Comparison of ENCODE assay signal across 13 cellular contexts in the genomic region with DNA sequence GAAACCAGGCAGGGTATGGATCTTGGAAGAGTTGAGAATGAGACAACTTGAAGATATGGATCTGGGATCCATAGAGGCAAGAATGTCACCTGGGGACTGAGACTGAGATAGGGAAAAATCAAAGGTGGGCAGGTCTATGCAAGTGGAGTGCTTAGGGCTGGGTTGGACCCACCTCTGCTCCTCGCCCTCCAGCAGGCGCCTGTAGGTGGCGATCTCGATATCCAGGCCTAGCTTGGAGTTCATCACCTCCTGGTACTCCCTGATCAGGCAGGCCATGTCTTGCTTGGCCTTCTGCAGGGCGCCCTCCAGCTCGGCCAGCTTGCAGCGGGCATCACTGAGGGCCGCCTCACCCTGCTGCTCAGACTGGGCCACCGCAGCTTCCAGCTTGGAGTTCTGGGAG. TPM values are rescaled to one million over a fixed set of nuclear protein-coding genes. Genes with fewer than 3 reads are reported as not detected.
DNase-seq lines count a peak whose midpoint lies in the region; ATAC-seq, FAIRE-seq and TF ChIP-seq lines count a peak whose summit lies in the region.
"Not testable (repeated sequence)": the region's sequence is repeated elsewhere in the genome, so short reads cannot be mapped to it uniquely, and the experiment has no call there.
"Had no signal": no experiment of that assay in that cellular context is flagged by ENCODE, and none has a peak within 500 bp of the region (broad histone marks: within the 10 kb centered on the region; RNA-seq: fewer than 3 reads in every experiment).

No MANE protein-coding gene starts in this region.

- not testable (repeated sequence) for H3K9me3 Mint-ChIP-seq in activated naive CD8-positive, alpha-beta T cell treated with anti-CD3 and anti-CD28 coated beads, Interleukin-2, amount 50 U/mL, for 24 hours; nephron progenitor cell

- H3K36me3 Mint-ChIP-seq in activated naive CD8-positive, alpha-beta T cell treated with anti-CD3 and anti-CD28 coated beads, Interleukin-2, amount 50 U/mL, for 24 hours (ENCODE audit: low read depth); nephron progenitor cell (ENCODE audit: low read depth): not testable (repeated sequence)

- not testable (repeated sequence) for H3K4me3 ChIP-seq in WERI-Rb-1 (ENCODE audit: low read depth, low read length); fibroblast of the aortic adventitia (ENCODE audit: low read depth, low read length)

- not testable (repeated sequence) for ATAC-seq in activated naive CD8-positive, alpha-beta T cell treated with anti-CD3 and anti-CD28 coated beads, Interleukin-2, amount 50 U/mL, for 24 hours

- FAIRE-seq in D721Med (lab: Jason Lieb, UNC): not testable (repeated sequence)

- not testable (repeated sequence) for H3K27ac Mint-ChIP-seq in activated naive CD8-positive, alpha-beta T cell treated with anti-CD3 and anti-CD28 coated beads, Interleukin-2, amount 50 U/mL, for 24 hours; nephron progenitor cell

- H3K27ac ChIP-seq in WERI-Rb-1: not testable (repeated sequence)

- not testable (repeated sequence) for DNase-seq in D721Med (ENCODE audit: insufficient read length, low spot score); fibroblast of the aortic adventitia (ENCODE audit: low read depth)
- DNase-seq in HEK293T (ENCODE audit: extremely low spot score): peak; percentile 42
- DNase-seq in NCI-H69 (lab: John Stamatoyannopoulos, UW): peak; percentile 42
- peak; percentile 67 for DNase-seq in WERI-Rb-1
- peak; percentile 51 for DNase-seq in activated naive CD8-positive, alpha-beta T cell treated with anti-CD3 and anti-CD28 coated beads, Interleukin-2, amount 50 U/mL, for 24 hours
- DNase-seq in nephron progenitor cell: peak; percentile 45
- peak; percentile 28 for DNase-seq in ureter (ENCODE audit: low spot score)

- CTCF ChIA-PET in HEK293T (lab: Yijun Ruan, JAX): interaction anchor here (0.7 to 1.6 kb wide), 2 partner anchors 9 to 11 kb away, joined by 3 to 9 read pairs; no protein-coding TSS in a partner anchor

- POLR2A ChIA-PET in HEK293T (lab: Yijun Ruan, JAX): not testable (repeated sequence)

- not testable (repeated sequence) for H3K4me1 Mint-ChIP-seq in activated naive CD8-positive, alpha-beta T cell treated with anti-CD3 and anti-CD28 coated beads, Interleukin-2, amount 50 U/mL, for 24 hours; nephron progenitor cell

- not testable (repeated sequence) for H3K4me3 Mint-ChIP-seq in activated naive CD8-positive, alpha-beta T cell treated with anti-CD3 and anti-CD28 coated beads, Interleukin-2, amount 50 U/mL, for 24 hours; nephron progenitor cell

- H3K27me3 Mint-ChIP-seq in activated naive CD8-positive, alpha-beta T cell treated with anti-CD3 and anti-CD28 coated beads, Interleukin-2, amount 50 U/mL, for 24 hours: peaks cover 26% of the 10 kb centered on the region
- H3K27me3 Mint-ChIP-seq in nephron progenitor cell (ENCODE audit: low read depth, poor library complexity): peaks cover 15% of the 10 kb centered on the region

- H3K27me3 ChIP-seq in WERI-Rb-1 (ENCODE audit: insufficient read depth, low read depth, severe bottlenecking): peaks cover 19% of the 10 kb centered on the region

- TF ChIP-seq CTCF in D721Med (IDR thresholded peaks at IDR 0.05; ENCODE audit: insufficient read depth, missing control alignments) (peak; percentile 35), WERI-Rb-1 (IDR thresholded peaks at IDR 0.05; ENCODE audit: low read depth, low read length) (peak; percentile 79), fibroblast of the aortic adventitia (IDR thresholded peaks at IDR 0.05; ENCODE audit: insufficient read depth, low read length) (peak; percentile 18), nephron progenitor cell (IDR thresholded peaks at IDR 0.05) (peak; percentile 44)

- not testable (repeated sequence) for H3K9me3 ChIP-seq in WERI-Rb-1 (ENCODE audit: severe bottlenecking)

- not testable (repeated sequence) for H3K36me3 ChIP-seq in WERI-Rb-1

RNA-seq across cellular contexts. Expression of a gene that starts 5.5 kb away (rescaled TPM):
- total RNA-seq in fibroblast of the aortic adventitia (ENCODE audit: low replicate concordance): not detected in 2 replicates
- not detected for total RNA-seq in ureter
- total RNA-seq: esophagus mucosa, IMR-90, mononuclear cell, psoas muscle, stomach had no signal

RNA-seq across cellular contexts. Expression of a gene that starts 24.4 kb away (rescaled TPM):
- total RNA-seq in fibroblast of the aortic adventitia (ENCODE audit: low replicate concordance) (not detected in 2 replicates), ureter (not detected)
- total RNA-seq: esophagus mucosa, mononuclear cell, psoas muscle, stomach had no signal

RNA-seq across cellular contexts. Expression of a gene that starts 41.3 kb away (rescaled TPM):
- not detected in 2 replicates for total RNA-seq in fibroblast of the aortic adventitia (ENCODE audit: low replicate concordance)
- total RNA-seq in ureter: 0.62 TPM
- total RNA-seq: esophagus mucosa, IMR-90, stomach had no signal

RNA-seq across cellular contexts. Expression of a gene that starts 51.6 kb away (rescaled TPM):
- total RNA-seq in fibroblast of the aortic adventitia (ENCODE audit: low replicate concordance): not detected in 2 replicates
- total RNA-seq in ureter: not detected
- total RNA-seq: esophagus mucosa, IMR-90, mononuclear cell, psoas muscle, stomach had no signal

Comparison
In these comparisons a context has a peak if more than half of its experiments do, and no peak if none do; other contexts are left out.
1. CTCF ChIP-seq: peak in every context shown above with its lines; median percentile 79 in WERI-Rb-1; 44 in nephron progenitor cell; 35 in D721Med; 18 in fibroblast of the aortic adventitia.